Comparison of ENCODE assay signal across 8 cellular contexts in genomic region chr3:185822957-185823279, GRCh38. TPM values are rescaled to one million over a fixed set of nuclear protein-coding genes. Genes with fewer than 3 reads are reported as not detected.
DNase-seq lines count a peak whose midpoint lies in the region; ATAC-seq, FAIRE-seq and TF ChIP-seq lines count a peak whose summit lies in the region.

No MANE protein-coding gene starts in this region.

- H3K36me3 Mint-ChIP-seq in astrocyte (ENCODE audit: low read depth, unreplicated experiment): peaks cover 15% of the 10 kb centered on the region

- TF ChIP-seq CTCF in heart left ventricle (IDR thresholded peaks at IDR 0.05): no peak
- no peak for TF ChIP-seq CTCF in astrocyte (IDR thresholded peaks at IDR 0.05; ENCODE audit: insufficient read depth, low read depth, low read length)
- no peak for TF ChIP-seq CTCF in lower lobe of right lung (IDR thresholded peaks at IDR 0.05)
- no peak for TF ChIP-seq CTCF in upper lobe of right lung (IDR thresholded peaks at IDR 0.05)

- H3K27ac ChIP-seq in heart left ventricle (peak overlapping the region in 8 of 12 donors; percentile 13 to 83 (median 56)), astrocyte (ENCODE audit: low read depth, low read length) (peak overlapping the region; percentile 92), lower lobe of right lung (peak overlapping the region; percentile 88), upper lobe of right lung (peak overlapping the region; percentile 74)

- ATAC-seq in heart left ventricle (no peak), Right ventricle myocardium inferior (no peak), lower lobe of right lung (no peak), upper lobe of right lung (no peak), HG02642 (IDR thresholded peaks at IDR 0.05; ENCODE audit: poor library complexity, unreplicated experiment) (no peak), GM19035 (IDR thresholded peaks at IDR 0.05; ENCODE audit: unreplicated experiment) (no peak)

- peaks cover 0 to 55% (median 9%) of the 10 kb centered on the region in 9 donors for H3K27me3 ChIP-seq in heart left ventricle
- no peaks in the 10 kb centered on the region for H3K27me3 ChIP-seq in astrocyte (ENCODE audit: insufficient read depth, low read length)
- H3K27me3 ChIP-seq in lower lobe of right lung (ENCODE audit: low read depth): peaks cover 13% of the 10 kb centered on the region
- peaks cover 25% of the 10 kb centered on the region for H3K27me3 ChIP-seq in upper lobe of right lung

- H3K27ac Mint-ChIP-seq in astrocyte (ENCODE audit: unreplicated experiment): peak overlapping the region; percentile 95

- no peak for FAIRE-seq in astrocyte (lab: Jason Lieb, UNC)

- H3K9me3 ChIP-seq in heart left ventricle: no peaks in the 10 kb centered on the region
- H3K9me3 ChIP-seq in astrocyte (ENCODE audit: insufficient read depth, low read depth, low read length): no peaks in the 10 kb centered on the region
- H3K9me3 ChIP-seq in lower lobe of right lung: no peaks in the 10 kb centered on the region
- no peaks in the 10 kb centered on the region for H3K9me3 ChIP-seq in upper lobe of right lung

- no peak for TF ChIP-seq POLR2A in heart left ventricle (IDR thresholded peaks at IDR 0.05)

- H3K9me3 Mint-ChIP-seq in astrocyte (ENCODE audit: unreplicated experiment): peaks cover 6% of the 10 kb centered on the region

- H3K4me2 ChIP-seq in astrocyte (ENCODE audit: low read length): peak overlapping the region; percentile 91

- no peaks in the 10 kb centered on the region for H3K36me3 ChIP-seq in heart left ventricle
- H3K36me3 ChIP-seq in astrocyte (ENCODE audit: insufficient read depth, low read length): no peaks in the 10 kb centered on the region
- no peaks in the 10 kb centered on the region for H3K36me3 ChIP-seq in lower lobe of right lung
- no peaks in the 10 kb centered on the region for H3K36me3 ChIP-seq in upper lobe of right lung

- no peak for DNase-seq in heart left ventricle
- no peak for DNase-seq in Right ventricle myocardium inferior (ENCODE audit: missing footprints)
- DNase-seq in astrocyte (ENCODE audit: low read depth): no peak
- DNase-seq in lower lobe of right lung: no peak
- no peak for DNase-seq in upper lobe of right lung
- no peak for DNase-seq in NCI-H2171 (lab: John Stamatoyannopoulos, UW)

- peak overlapping the region; percentile 91 for H3K4me3 Mint-ChIP-seq in astrocyte (ENCODE audit: unreplicated experiment)

- peaks cover 18% of the 10 kb centered on the region for H4K20me1 ChIP-seq in astrocyte (ENCODE audit: insufficient read depth, low read length)

- intact Hi-C loops in heart left ventricle (cut with DNase I): loop anchor here in 5 of 10 donors (5.0 to 10.0 kb wide), 4 partner anchors 88 to 114 kb away; partner anchors contain the start of gene TRA2B (in 1 of the 5)
- intact Hi-C loops in Right ventricle myocardium inferior (cut with DNase I): loop anchor here (5.0 to 10.0 kb wide), 2 partner anchors 88 to 114 kb away; partner anchors contain the start of gene TRA2B
- intact Hi-C loops in lower lobe of right lung (cut with DNase I): no loop called here
- intact Hi-C loops in upper lobe of right lung (cut with DNase I): no loop called here

- no peaks in the 10 kb centered on the region for H3K27me3 Mint-ChIP-seq in astrocyte (ENCODE audit: low read depth, unreplicated experiment)

- peaks cover 85% of the 10 kb centered on the region for H3K79me2 ChIP-seq in astrocyte (ENCODE audit: insufficient read depth, low read length)

- H3K4me1 ChIP-seq in heart left ventricle (peaks cover 0 to 39% (median 7%) of the 10 kb centered on the region in 12 donors), astrocyte (ENCODE audit: insufficient read depth, low read length) (peaks cover 35% of the 10 kb centered on the region), lower lobe of right lung (peaks cover 11% of the 10 kb centered on the region), upper lobe of right lung (peaks cover 19% of the 10 kb centered on the region)

- H3K9ac ChIP-seq in astrocyte (ENCODE audit: low read length): peak overlapping the region; percentile 96

- H3K4me3 ChIP-seq in heart left ventricle (peak overlapping the region; percentile 66 to 84 (median 74)), astrocyte (ENCODE audit: insufficient read depth, low read depth, low read length) (peak overlapping the region; percentile 78), lower lobe of right lung (peak overlapping the region; percentile 87), upper lobe of right lung (peak overlapping the region; percentile 77)

- no peak overlapping the region for H2AFZ ChIP-seq in astrocyte (ENCODE audit: low read depth, low read length)

- WGBS in heart left ventricle, 4 donors: 4 to 8% (median 6%) methylated on average over 6 of the region's 6 CpGs

- peaks cover 21% of the 10 kb centered on the region for H3K4me1 Mint-ChIP-seq in astrocyte (ENCODE audit: low read depth, unreplicated experiment)

RNA-seq across cellular contexts. Expression of gene IGF2BP2, which starts 1.9 kb away (rescaled TPM):
- total RNA-seq in heart left ventricle (10 to 100 TPM; 11.2 to 21.8 (median 16.8) TPM), Right ventricle myocardium inferior (15.9 TPM), astrocyte (128 and 162 TPM in 2 replicates), lower lobe of right lung (19.4 TPM), upper lobe of right lung (17.4 TPM)
- 10 to 100 TPM in 1 of 2 donors, 1 to 10 TPM in 1; 5.9 to 18.5 TPM for polyA plus RNA-seq in heart left ventricle
